30 cellular contexts compared by ENCODE assay signal in genomic region chr20:58325914-58326313, GRCh38.
"Had no signal": no experiment of that assay in that cellular context is flagged by ENCODE, and none has a peak within 500 bp of the region (broad histone marks: within the 10 kb centered on the region; RNA-seq: fewer than 3 reads in every experiment).

No MANE protein-coding gene starts in this region.

- H3K36me3 ChIP-seq: adrenal gland, breast epithelium had no signal

- H3K9me3 ChIP-seq: adrenal gland, body of pancreas, breast epithelium, MG63, SJCRH30, SK-N-SH had no signal

- ATAC-seq: body of pancreas, Panc1 had no signal

- H3K27ac ChIP-seq: body of pancreas, breast epithelium, SJCRH30 had no signal

- H3K4me3 ChIP-seq: adrenal gland, body of pancreas, breast epithelium, MG63, SJCRH30 had no signal

- H3K27ac Mint-ChIP-seq: activated CD4-positive, alpha-beta memory T cell treated with anti-CD3 and anti-CD28 coated beads for 36 hours; activated T-helper 1 cell treated with anti-CD3 and anti-CD28 coated beads, Interleukin-12 subunit alpha, Interleukin-12 subunit beta, Interleukin-2, Interleukin-4 antibody, amounts not matched to agents 30 ng/mL and 10 ng/mL and 1 ng/mL, durations not matched to agents 14 hours and 24 hours and 36 hours; T-helper 1 cell treated with Interleukin-12 subunit alpha and Interleukin-12 subunit beta and Interleukin-4 antibody, amounts not matched to agents 30 μg/mL and 1 μg/mL, for 36 hours; T-helper 2 cell treated with Interferon-gamma antibody and Interleukin-4, amounts not matched to agents 5 μg/mL and 100 μg/mL, for 36 hours had no signal

- DNase-seq: activated CD4-positive, alpha-beta memory T cell treated with anti-CD3 and anti-CD28 coated beads for 36 hours; activated CD4-positive, alpha-beta T cell treated with anti-CD3 and anti-CD28 coated beads, Interleukin-2, amount 50 U/mL, for 1 hour; activated CD8-positive, alpha-beta memory T cell treated with anti-CD3 and anti-CD28 coated beads, Interleukin-2, amount 50 U/mL, for 4 hours; activated gamma-delta T cell treated with Interleukin-2 at 50 U/mL for 16 hours; activated naive CD4-positive, alpha-beta T cell treated with anti-CD3 and anti-CD28 coated beads for 36 hours; activated T-cell treated with anti-CD3 and anti-CD28 coated beads for 4 hours; adrenal gland; body of pancreas; cerebellar nuclear complex; Kasumi-1; KG1; MG63; NCI-H1048; NCI-H1105 treated with DMSO at 0.1 percent for 48 hours; NCI-H1436; NCI-H1694; NCI-H1930; NCI-H2081 treated with DMSO at 0.1 percent for 48 hours; NCI-H345; NCI-H524 treated with DMSO at 0.1 percent for 48 hours; SHP77; SJCRH30; SK-N-SH had no signal

- H3K4me3 Mint-ChIP-seq: activated CD4-positive, alpha-beta memory T cell treated with anti-CD3 and anti-CD28 coated beads for 36 hours; activated naive CD4-positive, alpha-beta T cell treated with anti-CD3 and anti-CD28 coated beads for 36 hours; activated T-helper 1 cell treated with anti-CD3 and anti-CD28 coated beads, Interleukin-12 subunit alpha, Interleukin-12 subunit beta, Interleukin-2, Interleukin-4 antibody, amounts not matched to agents 30 ng/mL and 10 ng/mL and 1 ng/mL, durations not matched to agents 14 hours and 24 hours and 36 hours; T-helper 1 cell treated with Interleukin-12 subunit alpha and Interleukin-12 subunit beta and Interleukin-4 antibody, amounts not matched to agents 30 μg/mL and 1 μg/mL, for 36 hours; T-helper 2 cell treated with Interferon-gamma antibody and Interleukin-4, amounts not matched to agents 5 μg/mL and 100 μg/mL, for 36 hours had no signal

- FAIRE-seq: astrocyte, TTC549 had no signal

- H3K9me3 Mint-ChIP-seq: activated CD4-positive, alpha-beta memory T cell treated with anti-CD3 and anti-CD28 coated beads for 36 hours; activated naive CD4-positive, alpha-beta T cell treated with anti-CD3 and anti-CD28 coated beads for 36 hours; activated T-helper 1 cell treated with anti-CD3 and anti-CD28 coated beads, Interleukin-12 subunit alpha, Interleukin-12 subunit beta, Interleukin-2, Interleukin-4 antibody, amounts not matched to agents 30 ng/mL and 10 ng/mL and 1 ng/mL, durations not matched to agents 14 hours and 24 hours and 36 hours; T-helper 1 cell treated with Interleukin-12 subunit alpha and Interleukin-12 subunit beta and Interleukin-4 antibody, amounts not matched to agents 30 μg/mL and 1 μg/mL, for 36 hours; T-helper 2 cell treated with Interferon-gamma antibody and Interleukin-4, amounts not matched to agents 5 μg/mL and 100 μg/mL, for 36 hours had no signal

- H3K9ac ChIP-seq: SK-N-SH had no signal

- H3K27me3 Mint-ChIP-seq: activated CD4-positive, alpha-beta memory T cell treated with anti-CD3 and anti-CD28 coated beads for 36 hours had no signal
